8 cellular contexts compared by ENCODE assay signal in the genomic region with DNA sequence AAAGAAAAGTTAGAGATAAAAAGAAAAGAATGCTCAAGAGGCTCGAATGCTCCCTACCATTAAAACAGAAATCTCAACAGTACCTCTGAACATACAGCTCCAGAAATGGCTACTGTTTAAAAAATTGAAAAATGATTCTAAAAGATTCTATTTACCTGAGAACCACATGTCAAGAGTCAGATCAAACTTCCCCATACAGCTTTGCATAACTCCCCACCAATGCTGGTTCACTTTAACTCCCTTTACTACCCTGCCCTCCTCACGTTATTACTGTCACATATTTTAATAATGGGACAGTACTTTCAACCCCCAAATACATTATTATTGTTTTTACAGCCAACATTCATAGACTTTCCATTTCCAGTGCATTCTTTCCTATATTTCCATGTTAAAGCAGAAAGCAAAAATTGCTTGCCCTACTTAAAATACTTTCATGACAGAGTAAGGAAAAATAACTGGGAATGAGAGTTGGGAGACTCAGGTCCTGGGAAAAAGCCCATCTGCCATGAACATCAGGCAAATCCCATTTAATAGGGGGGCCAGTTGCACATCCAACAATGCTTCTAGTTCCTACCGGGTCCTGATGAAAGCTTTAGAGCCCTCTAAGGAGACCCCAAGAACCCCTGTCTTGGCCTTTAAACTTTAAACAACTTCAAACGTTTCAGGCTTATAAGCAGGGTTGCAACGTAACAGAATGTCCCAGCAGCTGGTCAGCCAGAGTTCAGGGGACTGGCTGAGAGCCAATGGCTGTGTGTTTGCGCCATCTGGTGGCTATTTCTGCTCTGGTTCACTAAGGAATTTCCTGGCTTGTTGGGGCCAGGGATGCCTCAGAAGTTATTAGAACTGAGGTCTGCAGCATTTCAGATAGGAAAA.
DNase-seq lines count a peak whose midpoint lies in the region; ATAC-seq and TF ChIP-seq lines count a peak whose summit lies in the region.

No MANE protein-coding gene starts in this region.

- TF ChIP-seq POLR2A in right lobe of liver (IDR thresholded peaks at IDR 0.05), result no peak

- peaks cover 32% of the 10 kb centered on the region for H3K36me3 Mint-ChIP-seq in activated CD4-positive, alpha-beta T cell treated with anti-CD3 and anti-CD28 coated beads, Interleukin-2, amount 10 ng/mL, durations not matched to agents 24 days and 14 days (ENCODE audit: low read depth)

- peaks cover 0 to 8% (median 2%) of the 10 kb centered on the region in 4 donors for H3K36me3 ChIP-seq in right lobe of liver

- TF ChIP-seq CTCF in dorsolateral prefrontal cortex (IDR thresholded peaks at IDR 0.05 in 54 of 56, conservative IDR thresholded peaks at IDR 0.05 in 2 of 56; ENCODE audit: low read depth in 1 of 56, partially characterized antibody in 56 of 56) (peak; percentile 73 to 94 (median 89)), right lobe of liver (IDR thresholded peaks at IDR 0.05) (peak; percentile 87 to 91 (median 88))

- ATAC-seq in HG02798 (IDR thresholded peaks at IDR 0.05; ENCODE audit: poor library complexity, unreplicated experiment) (peak; percentile 57), right lobe of liver (peak; percentile 89 to 94 (median 92))

- peaks cover 12% of the 10 kb centered on the region for H3K4me1 Mint-ChIP-seq in activated CD4-positive, alpha-beta T cell treated with anti-CD3 and anti-CD28 coated beads, Interleukin-2, amount 10 ng/mL, durations not matched to agents 24 days and 14 days

- H3K4me3 ChIP-seq in dorsolateral prefrontal cortex (no peak overlapping the region), right lobe of liver (no peak overlapping the region)

- no peaks in the 10 kb centered on the region for H3K27me3 Mint-ChIP-seq in activated CD4-positive, alpha-beta T cell treated with anti-CD3 and anti-CD28 coated beads, Interleukin-2, amount 10 ng/mL, durations not matched to agents 24 days and 14 days

- H3K4me1 ChIP-seq in right lobe of liver, result peaks cover 0 to 20% (median 8%) of the 10 kb centered on the region in 4 donors

- 17% methylated on average over 6 of the region's 6 CpGs for WGBS in right lobe of liver (ENCODE audit: insufficient coverage, low coverage, low lambda C conversion rate, missing lambda C conversion rate)

- no peaks in the 10 kb centered on the region for H3K9me3 ChIP-seq in right lobe of liver

- H3K9me3 Mint-ChIP-seq in activated CD4-positive, alpha-beta T cell treated with anti-CD3 and anti-CD28 coated beads, Interleukin-2, amount 10 ng/mL, durations not matched to agents 24 days and 14 days, result no peaks in the 10 kb centered on the region

- H3K27ac ChIP-seq in dorsolateral prefrontal cortex, result peak overlapping the region in 56 of 59 donors; percentile 10 to 93 (median 78)
- H3K27ac ChIP-seq in right lobe of liver, result peak overlapping the region; percentile 37 to 90 (median 80)

- no peaks in the 10 kb centered on the region for H3K27me3 ChIP-seq in dorsolateral prefrontal cortex
- no peaks in the 10 kb centered on the region for H3K27me3 ChIP-seq in right lobe of liver

- H3K27ac Mint-ChIP-seq in activated CD4-positive, alpha-beta T cell treated with anti-CD3 and anti-CD28 coated beads, Interleukin-2, amount 10 ng/mL, durations not matched to agents 24 days and 14 days, result no peak overlapping the region

- intact Hi-C loops in activated CD4-positive, alpha-beta T cell treated with anti-CD3 and anti-CD28 coated beads, Interleukin-2, amount 10 ng/mL, durations not matched to agents 24 days and 14 days (cut with micrococcal nuclease), result loop anchor here (1.0 kb wide), 1 partner anchor 714 kb away; no protein-coding TSS in a partner anchor
- intact Hi-C loops in dorsolateral prefrontal cortex (cut with DNase I) (no loop called here), right lobe of liver (cut with DNase I) (no loop called here)

- no peak overlapping the region for H3K4me3 Mint-ChIP-seq in activated CD4-positive, alpha-beta T cell treated with anti-CD3 and anti-CD28 coated beads, Interleukin-2, amount 10 ng/mL, durations not matched to agents 24 days and 14 days

- DNase-seq in EH (ENCODE audit: low read depth) (peak; percentile 74), NCI-H345 treated with DMSO at 0.1 percent for 48 hours (lab: John Stamatoyannopoulos, UW; ENCODE audit: unreplicated experiment) (peak; percentile 37), dorsolateral prefrontal cortex (peak; percentile 66 to 86 (median 80)), right lobe of liver (peak; percentile 75 to 85 (median 80)), NCI-H1048 (lab: John Stamatoyannopoulos, UW) (no peak)
- DNase-seq in activated CD4-positive, alpha-beta T cell treated with anti-CD3 and anti-CD28 coated beads, Interleukin-2, amount 10 ng/mL, durations not matched to agents 24 days and 14 days, result peak; percentile 83
- peak; percentile 27 to 45 for DNase-seq in stimulated activated CD4-positive, alpha-beta T cell treated with anti-CD3 and anti-CD28 coated beads, Interleukin-4, amount 100 ng/mL, for 4 hours
